Comparison of ENCODE assay signal across 34 cellular contexts in the genomic region with DNA sequence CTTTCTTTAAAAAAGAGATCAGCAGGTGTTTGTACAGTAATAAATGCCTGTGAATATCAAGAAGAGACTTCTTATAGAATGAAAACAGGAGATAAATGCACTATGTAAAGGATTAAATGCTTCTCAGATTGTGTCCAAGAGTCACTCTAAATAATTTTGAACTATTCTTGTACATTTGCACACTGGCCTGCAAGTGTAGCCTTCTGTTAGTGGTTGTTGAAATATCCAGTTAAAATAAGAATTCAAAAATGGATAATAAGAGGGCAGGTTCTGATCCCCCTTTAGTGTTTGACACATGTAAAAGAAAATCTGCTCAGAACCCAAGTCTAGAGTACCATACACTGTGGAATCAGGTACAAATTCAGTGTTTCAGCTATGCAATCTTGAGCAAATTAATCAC.
DNase-seq lines count a peak whose midpoint lies in the region; ATAC-seq, FAIRE-seq and TF ChIP-seq lines count a peak whose summit lies in the region.
"Had no signal": no experiment of that assay in that cellular context is flagged by ENCODE, and none has a peak within 500 bp of the region (broad histone marks: within the 10 kb centered on the region; RNA-seq: fewer than 3 reads in every experiment).

No MANE protein-coding gene starts in this region.

- POLR2A ChIA-PET in GM12878 (lab: Charles Lee) = no interaction called here

- H3K27me3 Mint-ChIP-seq in stimulated activated memory B cell treated with anti-CD40 and anti-IgM and Interleukin-4, amounts not matched to agents 10 μg/mL and 1 μg/mL and 100 μg/mL, for 72 hours = no peaks in the 10 kb centered on the region
- H3K27me3 Mint-ChIP-seq in activated CD4-positive, alpha-beta T cell treated with anti-CD3 and anti-CD28 coated beads, Interleukin-2, amount 10 ng/mL, durations not matched to agents 24 days and 14 days = peaks cover 11% of the 10 kb centered on the region
- H3K27me3 Mint-ChIP-seq: CD4-positive, alpha-beta T cell; CD4-positive, CD25-positive, alpha-beta regulatory T cell had no signal

- H4K20me1 ChIP-seq in GM12878 (ENCODE audit: control insufficient read depth, insufficient read depth) = no peaks in the 10 kb centered on the region
- H4K20me1 ChIP-seq: BLaER1; BLaER1 treated with 17β-estradiol and CSF1 and Interleukin-3, amounts not matched to agents 10 nM and 100 nM had no signal

- no peak overlapping the region for H2AFZ ChIP-seq in GM12878 (ENCODE audit: control insufficient read depth, low read depth, low read length)

- H3K9me3 ChIP-seq in GM12878 (replicated peaks; ENCODE audit: control insufficient read depth, insufficient read depth, low read length) = peaks cover 3% of the 10 kb centered on the region; the same call in 1 of the 3 replicates
- H3K9me3 ChIP-seq: A549, BE2C, Caco-2 had no signal

- H3K79me2 ChIP-seq in GM12878 (ENCODE audit: control insufficient read depth, insufficient read depth, low read length) = no peaks in the 10 kb centered on the region

- TF ChIP-seq RAD21 in GM12878 (IDR thresholded peaks at IDR 0.05; ENCODE audit: insufficient read depth, low read depth, low read length) = no peak

- in situ Hi-C loops in GM12878 (cut with MboI) = no loop called here

- no peak for TF ChIP-seq EP300 in GM12878 (IDR thresholded peaks at IDR 0.05; ENCODE audit: borderline replicate concordance in 1 of 2, control insufficient read depth in 1 of 2, low read depth in 2 of 2, low read length in 2 of 2)

- FAIRE-seq in HTR-8/SVneo (lab: Jason Lieb, UNC) = peak; percentile 48
- FAIRE-seq in GM12878 (lab: Jason Lieb, UNC) = no peak
- FAIRE-seq: A549, D721Med had no signal

- H3K27ac Mint-ChIP-seq in stimulated activated memory B cell treated with anti-CD40 and anti-IgM and Interleukin-4, amounts not matched to agents 10 μg/mL and 1 μg/mL and 100 μg/mL, for 72 hours = peak overlapping the region; percentile 27
- H3K27ac Mint-ChIP-seq in activated CD4-positive, alpha-beta T cell treated with anti-CD3 and anti-CD28 coated beads, Interleukin-2, amount 10 ng/mL, durations not matched to agents 24 days and 14 days = no peak overlapping the region
- H3K27ac Mint-ChIP-seq: B cell; CD14-positive monocyte; CD4-positive, alpha-beta memory T cell; CD4-positive, alpha-beta T cell; CD4-positive, CD25-positive, alpha-beta regulatory T cell; CD8-positive, alpha-beta memory T cell; CD8-positive, alpha-beta T cell had no signal

- no peak overlapping the region for H3K4me3 Mint-ChIP-seq in stimulated activated memory B cell treated with anti-CD40 and anti-IgM and Interleukin-4, amounts not matched to agents 10 μg/mL and 1 μg/mL and 100 μg/mL, for 72 hours
- no peak overlapping the region for H3K4me3 Mint-ChIP-seq in activated CD4-positive, alpha-beta T cell treated with anti-CD3 and anti-CD28 coated beads, Interleukin-2, amount 10 ng/mL, durations not matched to agents 24 days and 14 days
- H3K4me3 Mint-ChIP-seq: B cell; CD14-positive monocyte; CD4-positive, alpha-beta memory T cell; CD4-positive, alpha-beta T cell; CD4-positive, CD25-positive, alpha-beta regulatory T cell; CD8-positive, alpha-beta memory T cell; CD8-positive, alpha-beta T cell had no signal

- DNase-seq in HTR-8/SVneo (ENCODE audit: insufficient read length, low spot score) (no peak), GM12878 (ENCODE audit: low read depth, low spot score) (no peak), medulla oblongata (ENCODE audit: extremely low spot score) (no peak)
- DNase-seq in activated CD4-positive, alpha-beta T cell treated with anti-CD3 and anti-CD28 coated beads, Interleukin-2, amount 10 ng/mL, durations not matched to agents 24 days and 14 days = no peak
- DNase-seq: 8988T; ACHN; AML-193; BE2C; C1 segment of cervical spinal cord; Caco-2; Calu3; CD4-positive, alpha-beta memory T cell; CD4-positive, alpha-beta T cell; CD4-positive, CD25-positive, alpha-beta regulatory T cell; CD8-positive, alpha-beta memory T cell; CD8-positive, alpha-beta T cell; COR-L47; DMS 273 treated with DMSO at 0.1 percent for 48 hours; DMS153; DMS53; DMS79; DMS79 treated with DMSO at 0.1 percent for 48 hours; DND-41; EL had no signal

- no peak overlapping the region for H3K4me2 ChIP-seq in GM12878 (ENCODE audit: control insufficient read depth, insufficient read depth)
- H3K4me2 ChIP-seq: A549; BLaER1; BLaER1 treated with 17β-estradiol and CSF1 and Interleukin-3, amounts not matched to agents 10 nM and 100 nM had no signal

- ATAC-seq in GM12878 (no peak), HG02623 (IDR thresholded peaks at IDR 0.05; ENCODE audit: unreplicated experiment) (no peak)
- ATAC-seq in stimulated activated memory B cell treated with anti-CD40 and anti-IgM and Interleukin-4, amounts not matched to agents 10 μg/mL and 1 μg/mL and 100 μg/mL, for 72 hours = no peak
- ATAC-seq: A549; CD8-positive, alpha-beta T cell had no signal

- intact Hi-C loops in GM12878 (cut with micrococcal nuclease; ENCODE audit: unreplicated experiment) = no loop called here
- intact Hi-C loops in activated CD4-positive, alpha-beta T cell treated with anti-CD3 and anti-CD28 coated beads, Interleukin-2, amount 10 ng/mL, durations not matched to agents 24 days and 14 days (cut with micrococcal nuclease) = no loop called here

- H3K27me3 ChIP-seq in GM12878 (replicated peaks in 1 of 2; ENCODE audit: control insufficient read depth in 2 of 2, insufficient read depth in 2 of 2, low read length in 1 of 2) = no peaks in the 10 kb centered on the region
- H3K27me3 ChIP-seq: BLaER1; BLaER1 treated with 17β-estradiol and CSF1 and Interleukin-3, amounts not matched to agents 10 nM and 100 nM had no signal

- no peaks in the 10 kb centered on the region for H3K4me1 Mint-ChIP-seq in stimulated activated memory B cell treated with anti-CD40 and anti-IgM and Interleukin-4, amounts not matched to agents 10 μg/mL and 1 μg/mL and 100 μg/mL, for 72 hours
- H3K4me1 Mint-ChIP-seq in activated CD4-positive, alpha-beta T cell treated with anti-CD3 and anti-CD28 coated beads, Interleukin-2, amount 10 ng/mL, durations not matched to agents 24 days and 14 days = peaks cover 3% of the 10 kb centered on the region
- H3K4me1 Mint-ChIP-seq: B cell; CD14-positive monocyte; CD4-positive, alpha-beta memory T cell; CD4-positive, CD25-positive, alpha-beta regulatory T cell had no signal

- H3K36me3 ChIP-seq in GM12878 (ENCODE audit: control insufficient read depth in 2 of 2, insufficient read depth in 2 of 2, low read length in 1 of 2) = no peaks in the 10 kb centered on the region
- H3K36me3 ChIP-seq: BE2C; BLaER1; BLaER1 treated with 17β-estradiol and CSF1 and Interleukin-3, amounts not matched to agents 10 nM and 100 nM had no signal

- no peaks in the 10 kb centered on the region for H3K4me1 ChIP-seq in GM12878 (ENCODE audit: control insufficient read depth, insufficient read depth, low read length)
- H3K4me1 ChIP-seq: A549; BE2C; BLaER1; BLaER1 treated with 17β-estradiol and CSF1 and Interleukin-3, amounts not matched to agents 10 nM and 100 nM; Caco-2 had no signal

- H3K9me3 Mint-ChIP-seq in stimulated activated memory B cell treated with anti-CD40 and anti-IgM and Interleukin-4, amounts not matched to agents 10 μg/mL and 1 μg/mL and 100 μg/mL, for 72 hours = peaks cover 8% of the 10 kb centered on the region
- peaks cover 8% of the 10 kb centered on the region for H3K9me3 Mint-ChIP-seq in activated CD4-positive, alpha-beta T cell treated with anti-CD3 and anti-CD28 coated beads, Interleukin-2, amount 10 ng/mL, durations not matched to agents 24 days and 14 days

- RAD21 ChIA-PET in GM12878 (lab: Charles Lee; ENCODE audit: unreplicated experiment) = no interaction called here

- no peak for TF ChIP-seq CTCF in GM12878 (IDR thresholded peaks at IDR 0.05 in 2 of 3, conservative IDR thresholded peaks at IDR 0.05 in 1 of 3; ENCODE audit: control insufficient read depth in 2 of 3, extremely low read depth in 1 of 3, insufficient read depth in 1 of 3, low read depth in 3 of 3, low read length in 3 of 3)

- no TSS peak for BruUV-seq in GM12878 (replicated peaks; lab: Mats Ljungman, UMichigan)

- no peak overlapping the region for H3K9ac ChIP-seq in GM12878 (ENCODE audit: control insufficient read depth, insufficient read depth, low read length)
- H3K9ac ChIP-seq: BLaER1; BLaER1 treated with 17β-estradiol and CSF1 and Interleukin-3, amounts not matched to agents 10 nM and 100 nM had no signal

- TF ChIP-seq POLR2A in GM12878 (IDR thresholded peaks at IDR 0.05; ENCODE audit: low read depth, low read length) = no peak

- CTCF ChIA-PET in GM12878 (lab: Yijun Ruan, JAX) = no interaction called here

- H3K4me3 ChIP-seq in GM12878 = no peak overlapping the region
- H3K4me3 ChIP-seq: A549; BLaER1; BLaER1 treated with 17β-estradiol and CSF1 and Interleukin-3, amounts not matched to agents 10 nM and 100 nM had no signal

- H3K36me3 Mint-ChIP-seq in stimulated activated memory B cell treated with anti-CD40 and anti-IgM and Interleukin-4, amounts not matched to agents 10 μg/mL and 1 μg/mL and 100 μg/mL, for 72 hours = peaks cover 17% of the 10 kb centered on the region
- H3K36me3 Mint-ChIP-seq in activated CD4-positive, alpha-beta T cell treated with anti-CD3 and anti-CD28 coated beads, Interleukin-2, amount 10 ng/mL, durations not matched to agents 24 days and 14 days (ENCODE audit: low read depth) = no peaks in the 10 kb centered on the region
- H3K36me3 Mint-ChIP-seq: CD14-positive monocyte; CD4-positive, alpha-beta memory T cell; CD4-positive, CD25-positive, alpha-beta regulatory T cell; CD8-positive, alpha-beta T cell had no signal

- SMC1A ChIA-PET in GM12878 (lab: Charles Lee; ENCODE audit: uncharacterized antibody, unreplicated experiment) = no interaction called here

- H3K27ac ChIP-seq in GM12878 (ENCODE audit: control insufficient read depth, insufficient read depth) = no peak overlapping the region
- H3K27ac ChIP-seq: 22Rv1; A549; BLaER1; BLaER1 treated with 17β-estradiol and CSF1 and Interleukin-3, amounts not matched to agents 10 nM and 100 nM; C4-2B had no signal

TF ChIP-seq in GM12878, 131 proteins besides CTCF, POLR2A, EP300 and RAD21:
- TF ChIP-seq HDGF (IDR thresholded peaks at IDR 0.05) = no peak
- TF ChIP-seq NFXL1 (IDR thresholded peaks at IDR 0.05; ENCODE audit: borderline replicate concordance) = peak; percentile 90
- no peak for TF ChIP-seq ZNF24 (IDR thresholded peaks at IDR 0.05)
- no peak for TF ChIP-seq POU2F2 (IDR thresholded peaks at IDR 0.05; ENCODE audit: borderline replicate concordance, low read depth, low read length)
- TF ChIP-seq PML (IDR thresholded peaks at IDR 0.05; ENCODE audit: low read length) = no peak
- no peak for TF ChIP-seq ZNF207 (IDR thresholded peaks at IDR 0.05; ENCODE audit: borderline replicate concordance)
- TF ChIP-seq SP1 (IDR thresholded peaks at IDR 0.05; ENCODE audit: low read depth, low read length) = no peak
- TF ChIP-seq ETV6 (conservative IDR thresholded peaks at IDR 0.05 in 1 of 2, IDR thresholded peaks at IDR 0.05 in 1 of 2; ENCODE audit: borderline replicate concordance in 1 of 2, low read depth in 1 of 2) = peak in 1 of 2 experiments; percentile 91; a peak in 1 of 4 replicates
TF ChIP-seq in GM12878: peak in this region for 2.
